14 cellular contexts compared by ENCODE assay signal in genomic region chr7:16649196-16649595, GRCh38. TPM values are rescaled to one million over a fixed set of nuclear protein-coding genes. Genes with fewer than 3 reads are reported as not detected.
A peak's percentile ranks its signal among the peaks of the same experiment; 100 is the strongest.
DNase-seq lines count a peak whose midpoint lies in the region; ATAC-seq and TF ChIP-seq lines count a peak whose summit lies in the region.
"Had no signal": no experiment of that assay in that cellular context is flagged by ENCODE, and none has a peak within 500 bp of the region (broad histone marks: within the 10 kb centered on the region; RNA-seq: fewer than 3 reads in every experiment).

No MANE protein-coding gene starts in this region.

- H3K9me3 Mint-ChIP-seq in GM23338: no peaks in the 10 kb centered on the region
- H3K9me3 Mint-ChIP-seq in natural killer cell treated with Interleukin-12 subunit alpha and Interleukin-12 subunit beta and Interleukin-15 and Interleukin-18, amount 100 ng/mL, for 72 hours: no peaks in the 10 kb centered on the region
- H3K9me3 Mint-ChIP-seq: CD4-positive, alpha-beta memory T cell; dendritic cell treated with granulocyte-macrophage colony-stimulating factor and Interleukin-4, amounts not matched to agents 40 ng/mL and 50 ng/mL, for 4 days; H9 had no signal

- H2AFZ ChIP-seq in GM23338: no peak overlapping the region

- ATAC-seq in GM23338 (no peak), HG03520 (IDR thresholded peaks at IDR 0.05; ENCODE audit: unreplicated experiment) (no peak)
- no peak for ATAC-seq in natural killer cell treated with Interleukin-12 subunit alpha and Interleukin-12 subunit beta and Interleukin-15 and Interleukin-18, amount 100 ng/mL, for 72 hours

- no peaks in the 10 kb centered on the region; the same call in 2 of the 3 replicates for H3K36me3 Mint-ChIP-seq in GM23338 (ENCODE audit: low read depth)
- peaks cover 6% of the 10 kb centered on the region for H3K36me3 Mint-ChIP-seq in natural killer cell treated with Interleukin-12 subunit alpha and Interleukin-12 subunit beta and Interleukin-15 and Interleukin-18, amount 100 ng/mL, for 72 hours

- no peak overlapping the region for H3K27ac ChIP-seq in BLaER1 treated with 17β-estradiol and CSF1 and Interleukin-3, amounts not matched to agents 10 nM and 100 nM
- no peak overlapping the region for H3K27ac ChIP-seq in GM23338 (ENCODE audit: low read depth)

- DNase-seq in GM23338 (ENCODE audit: low spot score): no peak
- DNase-seq in astrocyte of the spinal cord (ENCODE audit: low read depth, low spot score): peak; percentile 36
- no peak for DNase-seq in natural killer cell treated with Interleukin-12 subunit alpha and Interleukin-12 subunit beta and Interleukin-15 and Interleukin-18, amount 100 ng/mL, for 72 hours (ENCODE audit: low spot score)
- DNase-seq in GM13977 (ENCODE audit: low spot score): no peak
- DNase-seq in DMS 273 (lab: John Stamatoyannopoulos, UW; ENCODE audit: unreplicated experiment): no peak
- DNase-seq in NOMO-1 (lab: John Stamatoyannopoulos, UW; ENCODE audit: unreplicated experiment in 2 of 2): no peak
- DNase-seq: CD4-positive, alpha-beta memory T cell; NCI-H2107; SHP77; sigmoid colon had no signal

- H3K27me3 Mint-ChIP-seq in GM23338 (ENCODE audit: insufficient read depth, low read depth, poor library complexity): peaks cover 9% of the 10 kb centered on the region
- H3K27me3 Mint-ChIP-seq in natural killer cell treated with Interleukin-12 subunit alpha and Interleukin-12 subunit beta and Interleukin-15 and Interleukin-18, amount 100 ng/mL, for 72 hours: no peaks in the 10 kb centered on the region
- H3K27me3 Mint-ChIP-seq: CD4-positive, alpha-beta memory T cell; dendritic cell treated with granulocyte-macrophage colony-stimulating factor and Interleukin-4, amounts not matched to agents 40 ng/mL and 50 ng/mL, for 4 days had no signal

- no peaks in the 10 kb centered on the region for H3K9me2 ChIP-seq in GM23338 (ENCODE audit: insufficient read depth)

- H3K9ac ChIP-seq in BLaER1 treated with 17β-estradiol and CSF1 and Interleukin-3, amounts not matched to agents 10 nM and 100 nM: no peak overlapping the region

- H3K4me1 Mint-ChIP-seq in GM23338: peaks cover 52% of the 10 kb centered on the region
- H3K4me1 Mint-ChIP-seq in natural killer cell treated with Interleukin-12 subunit alpha and Interleukin-12 subunit beta and Interleukin-15 and Interleukin-18, amount 100 ng/mL, for 72 hours (ENCODE audit: low read depth in 2 of 2): peaks cover 46 to 58% of the 10 kb centered on the region in 2 donors

- H3K27me3 ChIP-seq in BLaER1 treated with 17β-estradiol and CSF1 and Interleukin-3, amounts not matched to agents 10 nM and 100 nM: no peaks in the 10 kb centered on the region
- H3K27me3 ChIP-seq in GM23338 (ENCODE audit: insufficient read depth): peaks cover 5% of the 10 kb centered on the region
- H3K27me3 ChIP-seq: sigmoid colon had no signal

- no peak for TF ChIP-seq CTCF in GM23338 (conservative IDR thresholded peaks at IDR 0.05; ENCODE audit: low read depth in 2 of 2)
- TF ChIP-seq CTCF in astrocyte of the spinal cord (IDR thresholded peaks at IDR 0.05; ENCODE audit: low read depth, low read length): no peak
- no peak for TF ChIP-seq CTCF in GM13977 (IDR thresholded peaks at IDR 0.05; ENCODE audit: extremely low read depth, insufficient read depth, missing control alignments)

- peaks cover 5 to 82% (median 76%) of the 10 kb centered on the region in 11 experiments; a peak in 21 of 22 replicates for H4K20me1 ChIP-seq in BLaER1 treated with 17β-estradiol and CSF1 and Interleukin-3, amounts not matched to agents 10 nM and 100 nM
- H4K20me1 ChIP-seq in GM23338 (replicated peaks; ENCODE audit: insufficient read depth): peaks cover 61% of the 10 kb centered on the region

- H3K9me3 ChIP-seq in BLaER1 treated with 17β-estradiol and CSF1 and Interleukin-3, amounts not matched to agents 10 nM and 100 nM (replicated peaks in 1 of 11): no peaks in the 10 kb centered on the region
- H3K9me3 ChIP-seq: sigmoid colon had no signal

- H3F3A ChIP-seq in GM23338 (replicated peaks; ENCODE audit: low read depth): no peaks in the 10 kb centered on the region

- peak overlapping the region in 2 of 10 experiments; percentile 95 to 99; a peak in 1 of 20 replicates for H3K4me3 ChIP-seq in BLaER1 treated with 17β-estradiol and CSF1 and Interleukin-3, amounts not matched to agents 10 nM and 100 nM
- no peak overlapping the region for H3K4me3 ChIP-seq in GM23338
- no peak overlapping the region for H3K4me3 ChIP-seq in astrocyte of the spinal cord (ENCODE audit: low read depth, low read length)
- H3K4me3 ChIP-seq: sigmoid colon had no signal

- H3K36me3 ChIP-seq in BLaER1 treated with 17β-estradiol and CSF1 and Interleukin-3, amounts not matched to agents 10 nM and 100 nM: peaks cover 0 to 45% (median 24%) of the 10 kb centered on the region in 11 experiments; a peak in 16 of 22 replicates
- no peaks in the 10 kb centered on the region for H3K36me3 ChIP-seq in GM23338 (ENCODE audit: insufficient read depth)
- H3K36me3 ChIP-seq: sigmoid colon had no signal

- peak overlapping the region; percentile 61 to 93 (median 88); a peak in 19 of 22 replicates for H3K4me2 ChIP-seq in BLaER1 treated with 17β-estradiol and CSF1 and Interleukin-3, amounts not matched to agents 10 nM and 100 nM
- H3K4me2 ChIP-seq in GM23338: peak overlapping the region; percentile 90

- peaks cover 20 to 52% (median 39%) of the 10 kb centered on the region in 10 experiments for H3K4me1 ChIP-seq in BLaER1 treated with 17β-estradiol and CSF1 and Interleukin-3, amounts not matched to agents 10 nM and 100 nM
- H3K4me1 ChIP-seq in GM23338 (ENCODE audit: insufficient read depth): peaks cover 29% of the 10 kb centered on the region

- H3K4me3 Mint-ChIP-seq in GM23338: 0 out of 3 replicates have a peak overlapping the region, but pooled peaks have one; percentile 48
- H3K4me3 Mint-ChIP-seq in natural killer cell treated with Interleukin-12 subunit alpha and Interleukin-12 subunit beta and Interleukin-15 and Interleukin-18, amount 100 ng/mL, for 72 hours: peak overlapping the region; percentile 52
- H3K4me3 Mint-ChIP-seq: dendritic cell treated with granulocyte-macrophage colony-stimulating factor and Interleukin-4, amounts not matched to agents 40 ng/mL and 50 ng/mL, for 4 days had no signal

- in situ Hi-C loops in astrocyte of the spinal cord (cut with HindIII; ENCODE audit: low sequenced_read_pairs): no loop called here
- in situ Hi-C loops in GM13977 (cut with MboI; ENCODE audit: low pct_unique_long_range_greater_than_20kb, low sequenced_read_pairs, unreplicated experiment): no loop called here

- H3K27ac Mint-ChIP-seq in GM23338: no peak overlapping the region
- H3K27ac Mint-ChIP-seq in natural killer cell treated with Interleukin-12 subunit alpha and Interleukin-12 subunit beta and Interleukin-15 and Interleukin-18, amount 100 ng/mL, for 72 hours: no peak overlapping the region
- H3K27ac Mint-ChIP-seq: dendritic cell treated with granulocyte-macrophage colony-stimulating factor and Interleukin-4, amounts not matched to agents 40 ng/mL and 50 ng/mL, for 4 days had no signal

- peaks cover 82% of the 10 kb centered on the region for H3K79me2 ChIP-seq in GM23338 (replicated peaks; ENCODE audit: insufficient read depth)

TF ChIP-seq in GM23338, 12 proteins besides CTCF, POLR2A, EP300 and RAD21 (continues in another document):
- TF ChIP-seq CREB1 (CRISPR knock-in tag; IDR thresholded peaks at IDR 0.05; ENCODE audit: low read depth) (no peak), ZNF331 (CRISPR knock-in tag; IDR thresholded peaks at IDR 0.05; ENCODE audit: low read depth) (no peak), ETS1 (IDR thresholded peaks at IDR 0.05) (no peak), EZH2phosphoT487 (IDR thresholded peaks at IDR 0.05; ENCODE audit: unreplicated experiment) (no peak), ZNF114 (CRISPR knock-in tag; IDR thresholded peaks at IDR 0.05) (no peak), NANOG (IDR thresholded peaks at IDR 0.05; ENCODE audit: borderline replicate concordance) (no peak)

RNA-seq across cellular contexts. Expression of gene BZW2, which starts 3.2 kb away (rescaled TPM):
- 95.3 and 108 TPM in 2 replicates for total RNA-seq in GM23338 (2014; rRNA removed; shearing (Covaris generic))
- polyA plus RNA-seq in GM23338 (2016; fragmentation: Nextera tagmentation; extraction: Ambion mirVana): 83.9 and 88.8 TPM in 2 replicates
- 10 to 100 TPM; 50.5 to 69.3 TPM for total RNA-seq in natural killer cell treated with Interleukin-12 subunit alpha and Interleukin-12 subunit beta and Interleukin-15 and Interleukin-18, amount 100 ng/mL, for 72 hours

RNA-seq across cellular contexts. Expression of gene ANKMY2, which starts 3.6 kb away (rescaled TPM):
- total RNA-seq in GM23338 (2014; rRNA removed; shearing (Covaris generic)): 9.2 and 9.5 TPM in 2 replicates
- polyA plus RNA-seq in GM23338 (2016; fragmentation: Nextera tagmentation; extraction: Ambion mirVana): 3.1 and 4.4 TPM in 2 replicates
- total RNA-seq in natural killer cell treated with Interleukin-12 subunit alpha and Interleukin-12 subunit beta and Interleukin-15 and Interleukin-18, amount 100 ng/mL, for 72 hours: 10 to 100 TPM; 11.3 to 13.4 TPM
